ENCODE assay signal across 17 cellular contexts in genomic region chr10:122419890-122420623, GRCh38. TPM values are rescaled to one million over a fixed set of nuclear protein-coding genes. Genes with fewer than 3 reads are reported as not detected.
DNase-seq lines count a peak whose midpoint lies in the region; ATAC-seq and TF ChIP-seq lines count a peak whose summit lies in the region.
"Had no signal": no experiment of that assay in that cellular context is flagged by ENCODE, and none has a peak within 500 bp of the region (broad histone marks: within the 10 kb centered on the region; RNA-seq: fewer than 3 reads in every experiment).

No MANE protein-coding gene starts in this region.

- no peaks in the 10 kb centered on the region for H3K9me3 Mint-ChIP-seq in activated naive CD8-positive, alpha-beta T cell (ENCODE audit: low read depth)
- H3K9me3 Mint-ChIP-seq in activated naive CD8-positive, alpha-beta T cell treated with anti-CD3 and anti-CD28 coated beads, Interleukin-2, amount 50 U/mL, for 24 hours = peaks cover 8% of the 10 kb centered on the region
- H3K9me3 Mint-ChIP-seq in stimulated activated effector memory CD8-positive, alpha-beta T cell treated with anti-CD3 and anti-CD28 coated beads, Interleukin-12 subunit alpha, Interleukin-12 subunit beta, amount 100 ng/mL, for 72 hours = no peaks in the 10 kb centered on the region
- H3K9me3 Mint-ChIP-seq: T-helper 2 cell treated with Interferon-gamma antibody and Interleukin-4, amounts not matched to agents 5 μg/mL and 100 μg/mL, for 36 hours had no signal

- no peak overlapping the region for H3K4me3 Mint-ChIP-seq in activated naive CD8-positive, alpha-beta T cell
- no peak overlapping the region for H3K4me3 Mint-ChIP-seq in activated naive CD8-positive, alpha-beta T cell treated with anti-CD3 and anti-CD28 coated beads, Interleukin-2, amount 50 U/mL, for 24 hours
- H3K4me3 Mint-ChIP-seq in stimulated activated effector memory CD8-positive, alpha-beta T cell treated with anti-CD3 and anti-CD28 coated beads, Interleukin-12 subunit alpha, Interleukin-12 subunit beta, amount 100 ng/mL, for 72 hours = peak overlapping the region; percentile 30
- H3K4me3 Mint-ChIP-seq: T-helper 2 cell treated with Interferon-gamma antibody and Interleukin-4, amounts not matched to agents 5 μg/mL and 100 μg/mL, for 36 hours had no signal

- no peak for DNase-seq in activated naive CD8-positive, alpha-beta T cell treated with anti-CD3 and anti-CD28 coated beads, Interleukin-2, amount 50 U/mL, for 24 hours
- DNase-seq in astrocyte of the cerebellum (ENCODE audit: low read depth) (peak; percentile 57), foreskin keratinocyte (peak; percentile 29 to 63), NCI-H1048 (lab: John Stamatoyannopoulos, UW) (no peak), COLO668 (lab: John Stamatoyannopoulos, UW; ENCODE audit: unreplicated experiment) (no peak), NCI-H526 (lab: John Stamatoyannopoulos, UW) (no peak)
- DNase-seq in stimulated activated effector memory CD8-positive, alpha-beta T cell treated with anti-CD3 and anti-CD28 coated beads, Interleukin-12 subunit alpha, Interleukin-12 subunit beta, amount 100 ng/mL, for 72 hours (ENCODE audit: low spot score in 2 of 2) = no peak
- DNase-seq: activated naive CD4-positive, alpha-beta T cell treated with anti-CD3 and anti-CD28 coated beads, Interleukin-2, amount 50 U/mL, for 16 hours; Karpas-422; NCI-H2171 treated with DMSO at 0.1 percent for 48 hours; right lobe of liver; upper lobe of left lung had no signal

- no peak for ATAC-seq in activated naive CD8-positive, alpha-beta T cell treated with anti-CD3 and anti-CD28 coated beads, Interleukin-2, amount 50 U/mL, for 24 hours
- ATAC-seq in foreskin keratinocyte = peak; percentile 58
- no peak for ATAC-seq in stimulated activated effector memory CD8-positive, alpha-beta T cell treated with anti-CD3 and anti-CD28 coated beads, Interleukin-12 subunit alpha, Interleukin-12 subunit beta, amount 100 ng/mL, for 72 hours
- ATAC-seq: right lobe of liver had no signal

- H3K27me3 Mint-ChIP-seq in activated naive CD8-positive, alpha-beta T cell = no peaks in the 10 kb centered on the region
- no peaks in the 10 kb centered on the region for H3K27me3 Mint-ChIP-seq in activated naive CD8-positive, alpha-beta T cell treated with anti-CD3 and anti-CD28 coated beads, Interleukin-2, amount 50 U/mL, for 24 hours

- H3K4me1 ChIP-seq in foreskin keratinocyte = peaks cover 18% of the 10 kb centered on the region
- H3K4me1 ChIP-seq: right lobe of liver had no signal

- peaks cover 27% of the 10 kb centered on the region for H3K36me3 Mint-ChIP-seq in activated naive CD8-positive, alpha-beta T cell
- H3K36me3 Mint-ChIP-seq in activated naive CD8-positive, alpha-beta T cell treated with anti-CD3 and anti-CD28 coated beads, Interleukin-2, amount 50 U/mL, for 24 hours (ENCODE audit: low read depth) = peaks cover 42% of the 10 kb centered on the region
- peaks cover 14% of the 10 kb centered on the region for H3K36me3 Mint-ChIP-seq in stimulated activated effector memory CD8-positive, alpha-beta T cell treated with anti-CD3 and anti-CD28 coated beads, Interleukin-12 subunit alpha, Interleukin-12 subunit beta, amount 100 ng/mL, for 72 hours

- H3K27ac Mint-ChIP-seq in activated naive CD8-positive, alpha-beta T cell = peak overlapping the region; percentile 86
- no peak overlapping the region for H3K27ac Mint-ChIP-seq in activated naive CD8-positive, alpha-beta T cell treated with anti-CD3 and anti-CD28 coated beads, Interleukin-2, amount 50 U/mL, for 24 hours
- H3K27ac Mint-ChIP-seq in stimulated activated effector memory CD8-positive, alpha-beta T cell treated with anti-CD3 and anti-CD28 coated beads, Interleukin-12 subunit alpha, Interleukin-12 subunit beta, amount 100 ng/mL, for 72 hours = peak overlapping the region; percentile 46
- H3K27ac Mint-ChIP-seq: T-helper 2 cell treated with Interferon-gamma antibody and Interleukin-4, amounts not matched to agents 5 μg/mL and 100 μg/mL, for 36 hours had no signal

- peaks cover 89% of the 10 kb centered on the region for H3K4me1 Mint-ChIP-seq in activated naive CD8-positive, alpha-beta T cell (ENCODE audit: low read depth)
- H3K4me1 Mint-ChIP-seq in activated naive CD8-positive, alpha-beta T cell treated with anti-CD3 and anti-CD28 coated beads, Interleukin-2, amount 50 U/mL, for 24 hours = peaks cover 88% of the 10 kb centered on the region
- H3K4me1 Mint-ChIP-seq in stimulated activated effector memory CD8-positive, alpha-beta T cell treated with anti-CD3 and anti-CD28 coated beads, Interleukin-12 subunit alpha, Interleukin-12 subunit beta, amount 100 ng/mL, for 72 hours = peaks cover 51% of the 10 kb centered on the region

- no peak for TF ChIP-seq CTCF in astrocyte of the cerebellum (IDR thresholded peaks at IDR 0.05; ENCODE audit: low read depth, low read length, missing control alignments)
- no peak for TF ChIP-seq CTCF in foreskin keratinocyte (conservative IDR thresholded peaks at IDR 0.05)

- peak overlapping the region; percentile 79 for H3K27ac ChIP-seq in foreskin keratinocyte
- H3K27ac ChIP-seq: right lobe of liver had no signal

- H3K27me3 ChIP-seq in foreskin keratinocyte = no peaks in the 10 kb centered on the region
- H3K27me3 ChIP-seq: right lobe of liver, upper lobe of left lung had no signal

- no peak overlapping the region for H3K4me3 ChIP-seq in astrocyte of the cerebellum (ENCODE audit: low read depth, low read length)
- H3K4me3 ChIP-seq: right lobe of liver, upper lobe of left lung had no signal

- in situ Hi-C loops in astrocyte of the cerebellum (cut with HindIII; ENCODE audit: low sequenced_read_pairs) = no loop called here

RNA-seq across cellular contexts. Expression of gene ARMS2, which starts 34.4 kb away (rescaled TPM):
- total RNA-seq in foreskin keratinocyte = not detected in 2 replicates
- polyA plus RNA-seq in foreskin keratinocyte = not detected in 2 replicates
- total RNA-seq: A172; activated CD8-positive, alpha-beta memory T cell treated with anti-CD3 and anti-CD28 coated beads for 36 hours; Daoy; right lobe of liver; upper lobe of left lung had no signal

RNA-seq across cellular contexts. Expression of gene HTRA1, which starts 41.3 kb away (rescaled TPM):
- 375 and 388 TPM in 2 replicates for total RNA-seq in foreskin keratinocyte
- 396 and 403 TPM in 2 replicates for polyA plus RNA-seq in foreskin keratinocyte
- total RNA-seq: activated CD8-positive, alpha-beta memory T cell treated with anti-CD3 and anti-CD28 coated beads for 36 hours had no signal

RNA-seq across cellular contexts. Expression of gene PLEKHA1, which starts 45.5 kb away (rescaled TPM):
- 48.6 and 54.8 TPM in 2 replicates for total RNA-seq in foreskin keratinocyte
- polyA plus RNA-seq in foreskin keratinocyte = 13.9 and 14.5 TPM in 2 replicates

Comparison
In these comparisons a context has a peak if more than half of its experiments do, and no peak if none do; other contexts are left out.
1. DNase-seq: peak in astrocyte of the cerebellum (single experiment) and foreskin keratinocyte (2 of 2); none in activated naive CD8-positive, alpha-beta T cell treated with anti-CD3 and anti-CD28 coated beads, Interleukin-2, amount 50 U/mL, for 24 hours (single experiment), stimulated activated effector memory CD8-positive, alpha-beta T cell treated with anti-CD3 and anti-CD28 coated beads, Interleukin-12 subunit alpha, Interleukin-12 subunit beta, amount 100 ng/mL, for 72 hours (0 of 2), NCI-H1048 (single experiment), COLO668 (single experiment) and NCI-H526 (0 of 2).